1 cellular context compared by ENCODE assay signal in the genomic region with DNA sequence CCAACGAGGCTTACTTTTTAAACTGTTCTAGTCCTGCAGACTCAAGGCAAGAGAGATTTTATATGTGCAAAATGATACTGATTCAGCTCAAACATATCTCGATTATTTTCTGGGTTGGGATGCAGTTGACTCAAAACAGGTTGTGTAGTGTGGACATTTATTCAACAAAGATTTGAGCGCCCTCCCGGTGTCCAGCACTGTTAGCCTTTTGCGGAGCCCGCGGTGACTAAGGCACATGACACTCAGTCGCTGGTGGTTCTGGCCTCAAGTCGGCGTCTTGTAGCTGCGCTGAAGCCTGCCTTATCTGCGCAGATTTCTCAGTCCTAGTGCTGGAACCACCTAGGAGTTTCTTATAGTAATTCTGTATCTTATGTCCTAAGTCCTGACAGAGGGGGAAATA.
TF ChIP-seq lines count a peak whose summit lies in the region.

No MANE protein-coding gene starts in this region.

TF ChIP-seq in SK-N-SH, 30 proteins besides CTCF, POLR2A, EP300 and RAD21 (continued from another document):
- no peak for TF ChIP-seq MXI1 (IDR thresholded peaks at IDR 0.05; ENCODE audit: low read depth, low read length)
- TF ChIP-seq RFX5 (IDR thresholded peaks at IDR 0.05; ENCODE audit: low read length), result no peak
- TF ChIP-seq NFIC (IDR thresholded peaks at IDR 0.05; ENCODE audit: borderline replicate concordance), result no peak
- no peak for TF ChIP-seq SMC3 (IDR thresholded peaks at IDR 0.05; ENCODE audit: low read depth, low read length)
- TF ChIP-seq GATA2 (CRISPR knock-in tag; IDR thresholded peaks at IDR 0.05), result no peak
- TF ChIP-seq POLR2AphosphoS5 (IDR thresholded peaks at IDR 0.05; ENCODE audit: low read depth, low read length), result no peak
- TF ChIP-seq, protein P1, sequence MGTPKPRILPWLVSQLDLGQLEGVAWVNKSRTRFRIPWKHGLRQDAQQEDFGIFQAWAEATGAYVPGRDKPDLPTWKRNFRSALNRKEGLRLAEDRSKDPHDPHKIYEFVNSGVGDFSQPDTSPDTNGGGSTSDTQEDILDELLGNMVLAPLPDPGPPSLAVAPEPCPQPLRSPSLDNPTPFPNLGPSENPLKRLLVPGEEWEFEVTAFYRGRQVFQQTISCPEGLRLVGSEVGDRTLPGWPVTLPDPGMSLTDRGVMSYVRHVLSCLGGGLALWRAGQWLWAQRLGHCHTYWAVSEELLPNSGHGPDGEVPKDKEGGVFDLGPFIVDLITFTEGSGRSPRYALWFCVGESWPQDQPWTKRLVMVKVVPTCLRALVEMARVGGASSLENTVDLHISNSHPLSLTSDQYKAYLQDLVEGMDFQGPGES (IDR thresholded peaks at IDR 0.05; ENCODE audit: low read depth, low read length), result no peak
- TF ChIP-seq, protein P2, sequence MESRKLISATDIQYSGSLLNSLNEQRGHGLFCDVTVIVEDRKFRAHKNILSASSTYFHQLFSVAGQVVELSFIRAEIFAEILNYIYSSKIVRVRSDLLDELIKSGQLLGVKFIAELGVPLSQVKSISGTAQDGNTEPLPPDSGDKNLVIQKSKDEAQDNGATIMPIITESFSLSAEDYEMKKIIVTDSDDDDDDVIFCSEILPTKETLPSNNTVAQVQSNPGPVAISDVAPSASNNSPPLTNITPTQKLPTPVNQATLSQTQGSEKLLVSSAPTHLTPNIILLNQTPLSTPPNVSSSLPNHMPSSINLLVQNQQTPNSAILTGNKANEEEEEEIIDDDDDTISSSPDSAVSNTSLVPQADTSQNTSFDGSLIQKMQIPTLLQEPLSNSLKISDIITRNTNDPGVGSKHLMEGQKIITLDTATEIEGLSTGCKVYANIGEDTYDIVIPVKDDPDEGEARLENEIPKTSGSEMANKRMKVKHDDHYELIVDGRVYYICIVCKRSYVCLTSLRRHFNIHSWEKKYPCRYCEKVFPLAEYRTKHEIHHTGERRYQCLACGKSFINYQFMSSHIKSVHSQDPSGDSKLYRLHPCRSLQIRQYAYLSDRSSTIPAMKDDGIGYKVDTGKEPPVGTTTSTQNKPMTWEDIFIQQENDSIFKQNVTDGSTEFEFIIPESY (IDR thresholded peaks at IDR 0.05; ENCODE audit: borderline replicate concordance, low read depth), result no peak
- TF ChIP-seq GABPA (IDR thresholded peaks at IDR 0.05; ENCODE audit: low read depth), result no peak
- TF ChIP-seq RCOR1 (IDR thresholded peaks at IDR 0.05; ENCODE audit: low read length), result no peak
- TF ChIP-seq ELF1 (IDR thresholded peaks at IDR 0.05), result no peak
- TF ChIP-seq CHD2 (IDR thresholded peaks at IDR 0.05; ENCODE audit: low read length, partially characterized antibody), result no peak
- no peak for TF ChIP-seq MEF2A (IDR thresholded peaks at IDR 0.05; ENCODE audit: borderline replicate concordance, low read depth)
- TF ChIP-seq EZH2phosphoT487 (IDR thresholded peaks at IDR 0.05; ENCODE audit: borderline replicate concordance, low read depth), result 0 out of 2 replicates have a peak, but pooled peaks have one; percentile 2
